ENCODE assay signal across 14 cellular contexts in the genomic region with DNA sequence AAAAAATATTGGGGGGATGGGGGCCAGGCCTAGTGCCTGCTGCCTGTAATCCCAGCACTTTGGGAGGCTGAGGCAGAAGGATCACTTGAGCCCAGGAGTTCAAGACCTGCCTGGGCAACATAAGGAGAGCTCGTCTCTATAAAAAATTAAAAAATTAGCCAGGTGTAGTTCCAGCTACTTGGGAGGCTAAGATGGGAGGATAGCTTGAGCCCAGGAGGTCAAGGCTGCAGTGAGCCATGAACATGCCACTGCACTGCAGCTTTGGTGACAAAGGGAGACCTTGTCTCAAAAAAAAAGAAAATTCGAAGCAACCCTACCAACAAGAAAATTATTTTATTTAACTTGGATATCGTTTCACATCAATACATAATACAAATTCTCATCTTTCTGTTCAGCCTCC. TPM values are rescaled to one million over a fixed set of nuclear protein-coding genes. Genes with fewer than 3 reads are reported as not detected.
DNase-seq lines count a peak whose midpoint lies in the region; ATAC-seq and TF ChIP-seq lines count a peak whose summit lies in the region.
"Had no signal": no experiment of that assay in that cellular context is flagged by ENCODE, and none has a peak within 500 bp of the region (broad histone marks: within the 10 kb centered on the region; RNA-seq: fewer than 3 reads in every experiment).

No MANE protein-coding gene starts in this region.

- H3K4me1 Mint-ChIP-seq in Caco-2 (ENCODE audit: low read depth, unreplicated experiment) (peaks cover 37% of the 10 kb centered on the region), endodermal cell (peaks cover 37% of the 10 kb centered on the region)

- H3K9me3 ChIP-seq in Caco-2 (no peaks in the 10 kb centered on the region), Panc1 (ENCODE audit: control insufficient read depth, insufficient read depth, low read depth, low read length) (no peaks in the 10 kb centered on the region), endodermal cell (ENCODE audit: control insufficient read depth, low read length) (no peaks in the 10 kb centered on the region), sigmoid colon (no peaks in the 10 kb centered on the region), PC-3 (ENCODE audit: low read length) (no peaks in the 10 kb centered on the region)

- no peaks in the 10 kb centered on the region for H4K20me1 ChIP-seq in PC-3 (ENCODE audit: low read length)

- H3K4me2 ChIP-seq in PC-3 (ENCODE audit: low read length) = no peak overlapping the region

- 86 to 87% methylated on average over 1 to 3 of the region's 3 CpGs for WGBS in endodermal cell (ENCODE audit: insufficient coverage in 1 of 2, insufficient read length in 1 of 2), 2 experiments
- WGBS in sigmoid colon, 2 donors = 86 to 93% methylated on average over 3 of the region's 3 CpGs

- H3K27ac Mint-ChIP-seq in Caco-2 (ENCODE audit: unreplicated experiment) (peak overlapping the region; percentile 57), endodermal cell (peak overlapping the region; percentile 81)
- H3K27ac Mint-ChIP-seq: B cell; CD8-positive, alpha-beta T cell; IgD-negative memory B cell had no signal

- no peak overlapping the region for H2AFZ ChIP-seq in PC-3 (ENCODE audit: low read length)
- H2AFZ ChIP-seq: GM23248 had no signal

- H3K27ac ChIP-seq in Panc1 (ENCODE audit: low read length) = peak overlapping the region; percentile 37; the same call in 1 of the 2 replicates
- no peak overlapping the region for H3K27ac ChIP-seq in endodermal cell (ENCODE audit: low read depth, low read length)
- no peak overlapping the region for H3K27ac ChIP-seq in sigmoid colon
- no peak overlapping the region for H3K27ac ChIP-seq in PC-3 (ENCODE audit: low read length)
- H3K27ac ChIP-seq: GM23248 had no signal

- H3K27me3 ChIP-seq in Caco-2 (replicated peaks; ENCODE audit: control insufficient read depth, insufficient read depth, low read length) (no peaks in the 10 kb centered on the region), Panc1 (ENCODE audit: control insufficient read depth, insufficient read depth, low read length) (no peaks in the 10 kb centered on the region), endodermal cell (ENCODE audit: control insufficient read depth, insufficient read depth, low read length, poor library complexity, severe bottlenecking) (no peaks in the 10 kb centered on the region), sigmoid colon (no peaks in the 10 kb centered on the region), PC-3 (ENCODE audit: low read length) (no peaks in the 10 kb centered on the region)

- H3K9me3 Mint-ChIP-seq in Caco-2 (ENCODE audit: unreplicated experiment) (no peaks in the 10 kb centered on the region), endodermal cell (no peaks in the 10 kb centered on the region)
- H3K9me3 Mint-ChIP-seq: CD8-positive, alpha-beta T cell; IgD-negative memory B cell had no signal

- no peak overlapping the region for H3K9ac ChIP-seq in endodermal cell (ENCODE audit: extremely low read depth, low read length, poor library complexity, severe bottlenecking)
- H3K9ac ChIP-seq in PC-3 (ENCODE audit: low read length) = no peak overlapping the region
- H3K9ac ChIP-seq: GM23248 had no signal

- no peaks in the 10 kb centered on the region for H3K79me2 ChIP-seq in PC-3 (ENCODE audit: low read length)

- BruUV-seq in Caco-2 (replicated peaks; lab: Mats Ljungman, UMichigan) = no TSS peak
- BruUV-seq in Panc1 (replicated peaks; lab: Mats Ljungman, UMichigan) = no TSS peak
- no TSS peak for BruUV-seq in PC-3 (replicated peaks; lab: Mats Ljungman, UMichigan)

- in situ Hi-C loops in Panc1 (cut with HindIII; ENCODE audit: low pct_unique_long_range_greater_than_20kb, low sequenced_read_pairs) = no loop called here

- no peaks in the 10 kb centered on the region for H3K27me3 Mint-ChIP-seq in Caco-2 (ENCODE audit: insufficient read depth, unreplicated experiment)
- H3K27me3 Mint-ChIP-seq in endodermal cell (ENCODE audit: insufficient read depth) = no peaks in the 10 kb centered on the region

- TF ChIP-seq CTCF in Caco-2 (IDR thresholded peaks at IDR 0.05; ENCODE audit: insufficient read depth in 1 of 2, low read depth in 1 of 2, low read length in 1 of 2, severe bottlenecking in 1 of 2, unreplicated experiment in 1 of 2) (no peak), Panc1 (IDR thresholded peaks at IDR 0.05) (no peak), endodermal cell (conservative IDR thresholded peaks at IDR 0.05) (no peak), sigmoid colon (IDR thresholded peaks at IDR 0.05) (no peak), PC-3 (conservative IDR thresholded peaks at IDR 0.05; ENCODE audit: low read depth, low read length) (no peak)

- POLR2A ChIA-PET in Caco-2 (lab: Charles Lee) (no interaction called here), Panc1 (lab: Charles Lee) (no interaction called here), PC-3 (lab: Charles Lee; ENCODE audit: unreplicated experiment) (no interaction called here)

- peaks cover 29% of the 10 kb centered on the region for H3K4me1 ChIP-seq in Caco-2
- peaks cover 43% of the 10 kb centered on the region for H3K4me1 ChIP-seq in Panc1 (ENCODE audit: control insufficient read depth, insufficient read depth, low read length)
- peaks cover 12% of the 10 kb centered on the region for H3K4me1 ChIP-seq in endodermal cell (ENCODE audit: control insufficient read depth, insufficient read depth, low read length)
- H3K4me1 ChIP-seq in sigmoid colon = no peaks in the 10 kb centered on the region
- H3K4me1 ChIP-seq in PC-3 (ENCODE audit: insufficient read depth, low read length) = peaks cover 12% of the 10 kb centered on the region

- H3F3A ChIP-seq in PC-3 (ENCODE audit: low read length, unreplicated experiment) = no peaks in the 10 kb centered on the region

- H3K9me2 ChIP-seq in PC-3 (replicated peaks; ENCODE audit: low read length) = no peaks in the 10 kb centered on the region

- DNase-seq in Caco-2 (no peak), Panc1 (ENCODE audit: low read depth, low spot score) (no peak), endodermal cell (no peak), sigmoid colon (peak; percentile 5), PC-3 (no peak), NCI-H2196 treated with DMSO at 0.1 percent for 48 hours (lab: John Stamatoyannopoulos, UW; ENCODE audit: unreplicated experiment) (no peak)
- DNase-seq: CD8-positive, alpha-beta T cell; COR-L47; DND-41; GM23248 had no signal

- H3K36me3 Mint-ChIP-seq in Caco-2 (ENCODE audit: insufficient read depth, unreplicated experiment) = no peaks in the 10 kb centered on the region
- no peaks in the 10 kb centered on the region for H3K36me3 Mint-ChIP-seq in endodermal cell (ENCODE audit: low read depth)
- H3K36me3 Mint-ChIP-seq: CD8-positive, alpha-beta T cell; IgD-negative memory B cell had no signal

- intact Hi-C loops in Caco-2 (cut with micrococcal nuclease; ENCODE audit: unreplicated experiment) (no loop called here), Panc1 (cut with micrococcal nuclease; ENCODE audit: unreplicated experiment) (no loop called here), sigmoid colon (cut with DNase I) (no loop called here), PC-3 (cut with micrococcal nuclease) (no loop called here)

- H3K4me3 ChIP-seq in Caco-2 (ENCODE audit: low read depth, low read length) = no peak overlapping the region
- H3K4me3 ChIP-seq in Panc1 (ENCODE audit: low read depth in 2 of 2, low read length in 2 of 2) = no peak overlapping the region
- H3K4me3 ChIP-seq in endodermal cell (ENCODE audit: low read length) = no peak overlapping the region
- H3K4me3 ChIP-seq in sigmoid colon = no peak overlapping the region
- no peak overlapping the region for H3K4me3 ChIP-seq in PC-3 (ENCODE audit: low read length)
- H3K4me3 ChIP-seq: GM23248 had no signal

- H3K4me3 Mint-ChIP-seq in Caco-2 (ENCODE audit: unreplicated experiment) = no peak overlapping the region
- H3K4me3 Mint-ChIP-seq in endodermal cell = no peak overlapping the region
- H3K4me3 Mint-ChIP-seq: B cell; CD14-positive monocyte; CD8-positive, alpha-beta T cell had no signal

- no peak for ATAC-seq in Panc1
- no peak for ATAC-seq in HG03159 (IDR thresholded peaks at IDR 0.05; ENCODE audit: unreplicated experiment)
- ATAC-seq in PC-3 = no peak
- ATAC-seq: CD8-positive, alpha-beta T cell had no signal

- H3K36me3 ChIP-seq in Caco-2 (ENCODE audit: control insufficient read depth, insufficient read depth, low read length) (no peaks in the 10 kb centered on the region), Panc1 (ENCODE audit: control insufficient read depth, insufficient read depth, low read length) (no peaks in the 10 kb centered on the region), endodermal cell (ENCODE audit: control insufficient read depth, insufficient read depth, low read length) (no peaks in the 10 kb centered on the region), sigmoid colon (no peaks in the 10 kb centered on the region), PC-3 (ENCODE audit: low read depth, low read length) (no peaks in the 10 kb centered on the region)

- no peak for TF ChIP-seq POLR2A in sigmoid colon (IDR thresholded peaks at IDR 0.05)

- TF ChIP-seq EP300 in sigmoid colon (IDR thresholded peaks at IDR 0.05) = no peak

- CTCF ChIA-PET in Caco-2 (lab: Charles Lee) = no interaction called here
- CTCF ChIA-PET in Panc1 (lab: Charles Lee) = no interaction called here
- CTCF ChIA-PET in PC-3 (lab: Charles Lee) = interaction anchor here (0.7 kb wide), 1 partner anchor 8 kb away, joined by 3 read pairs; no protein-coding TSS in a partner anchor

RNA-seq across cellular contexts. Expression of gene NFKBIA, which starts 55.1 kb away (rescaled TPM):
- total RNA-seq in Caco-2 (2022) = 33.4 and 39.9 TPM in 2 replicates
- 99.4 TPM for total RNA-seq in Panc1 (2021; ENCODE audit: unreplicated experiment)
- polyA plus RNA-seq in Panc1 (2012; ENCODE audit: insufficient read length) = 121 TPM
- 100 to 1,000 TPM; 148 to 188 TPM for total RNA-seq in endodermal cell
- 64.2 TPM for polyA plus RNA-seq in endodermal cell (2013, experiment 1 of 2)
- polyA plus RNA-seq in endodermal cell (2013, experiment 2 of 2) = 72.6 TPM
- total RNA-seq in sigmoid colon = 100 to 1,000 TPM; 258 to 340 (median 289) TPM
- polyA plus RNA-seq in sigmoid colon = 100 to 1,000 TPM in 2 of 3 donors, 10 to 100 TPM in 1; 95.5 to 188 (median 158) TPM
- 186 and 226 TPM in 2 replicates for total RNA-seq in PC-3 (2014; rRNA removed)

RNA-seq across cellular contexts. Expression of gene PSMA6, which starts 57.3 kb away (rescaled TPM):
- total RNA-seq in Caco-2 (2022) (246 and 247 TPM in 2 replicates), Panc1 (2021; ENCODE audit: unreplicated experiment) (197 TPM), endodermal cell (100 to 1,000 TPM; 263 to 277 TPM), sigmoid colon (100 to 1,000 TPM; 104 to 203 (median 169) TPM), PC-3 (2014; rRNA removed) (307 and 308 TPM in 2 replicates)
- polyA plus RNA-seq in Panc1 (2012; ENCODE audit: insufficient read length) = 107 TPM
- polyA plus RNA-seq in endodermal cell (2013, experiment 1 of 2) = 181 TPM
- 184 TPM for polyA plus RNA-seq in endodermal cell (2013, experiment 2 of 2)
- polyA plus RNA-seq in sigmoid colon = 100 to 1,000 TPM; 240 to 344 (median 257) TPM
